In genomic region chr1:245211761-245212160, GRCh38 we compare ENCODE assay signal across 21 cellular contexts.
"Had no signal": no experiment of that assay in that cellular context is flagged by ENCODE, and none has a peak within 500 bp of the region (broad histone marks: within the 10 kb centered on the region; RNA-seq: fewer than 3 reads in every experiment).

No MANE protein-coding gene starts in this region.

- H3K4me2 ChIP-seq: KMS-11 had no signal

- ATAC-seq: K562, SK-N-SH treated with all-trans-retinoic acid at 6 μM for 48 hours had no signal

- H3K4me3 Mint-ChIP-seq: IgD-negative memory B cell had no signal

- H3K27me3 Mint-ChIP-seq: IgD-negative memory B cell had no signal

- H3K27ac ChIP-seq: HL-60, KMS-11 had no signal

- H3K4me3 ChIP-seq: K562 had no signal

- H3K9ac ChIP-seq: KMS-11 had no signal

- H3K36me3 Mint-ChIP-seq: IgD-negative memory B cell had no signal

- DNase-seq: Kasumi-1, MM.1S, NCI-H1092 treated with DMSO at 0.1 percent for 48 hours, NCI-H1436, NCI-H187, NCI-H2029, NCI-H2081 treated with DMSO at 0.1 percent for 48 hours, NCI-H2171, NCI-H226, NCI-H446, NCI-H510A, NCI-H524 treated with DMSO at 0.1 percent for 48 hours, NCI-H774, Right ventricle myocardium superior, RPMI8226, SIG-M5 had no signal

- H3K4me1 Mint-ChIP-seq: IgD-negative memory B cell had no signal
